1 cellular context compared by ENCODE assay signal in genomic region chr20:8406394-8406793, GRCh38.
TF ChIP-seq lines count a peak whose summit lies in the region.

No MANE protein-coding gene starts in this region.

TF ChIP-seq in HepG2, 621 proteins besides CTCF, POLR2A, EP300 and RAD21 (continued from another document):
- TF ChIP-seq BCLAF1 (IDR thresholded peaks at IDR 0.05), result no peak
- TF ChIP-seq ZNF761 (CRISPR knock-in tag; conservative IDR thresholded peaks at IDR 0.05), result no peak
- no peak for TF ChIP-seq ZNF724P (CRISPR knock-in tag; IDR thresholded peaks at IDR 0.05; ENCODE audit: borderline replicate concordance)
- TF ChIP-seq ZNF503 (CRISPR knock-in tag; IDR thresholded peaks at IDR 0.05), result no peak
- TF ChIP-seq EHMT2 (IDR thresholded peaks at IDR 0.05; ENCODE audit: borderline replicate concordance, low read depth, low read length), result no peak
- TF ChIP-seq ZNF343 (CRISPR knock-in tag; IDR thresholded peaks at IDR 0.05), result no peak
- no peak for TF ChIP-seq TBP (CRISPR knock-in tag; IDR thresholded peaks at IDR 0.05)
- TF ChIP-seq HOXA7 (CRISPR knock-in tag; IDR thresholded peaks at IDR 0.05), result no peak
- TF ChIP-seq XBP1 (CRISPR knock-in tag; IDR thresholded peaks at IDR 0.05), result no peak
- no peak for TF ChIP-seq ZNF597 (CRISPR knock-in tag; IDR thresholded peaks at IDR 0.05)
- no peak for TF ChIP-seq ZNF362 (CRISPR knock-in tag; IDR thresholded peaks at IDR 0.05; ENCODE audit: borderline replicate concordance)
- no peak for TF ChIP-seq ZNF484 (CRISPR knock-in tag; IDR thresholded peaks at IDR 0.05; ENCODE audit: borderline replicate concordance, low read depth)
- no peak for TF ChIP-seq SP4 (CRISPR knock-in tag; IDR thresholded peaks at IDR 0.05)
- TF ChIP-seq RFX5 (IDR thresholded peaks at IDR 0.05; ENCODE audit: low read depth, low read length), result no peak
- no peak for TF ChIP-seq MAFF (IDR thresholded peaks at IDR 0.05; ENCODE audit: low read depth, low read length)
- no peak for TF ChIP-seq ZNF564 (CRISPR knock-in tag; IDR thresholded peaks at IDR 0.05)
